Comparison of ENCODE assay signal across 9 cellular contexts in the genomic region with DNA sequence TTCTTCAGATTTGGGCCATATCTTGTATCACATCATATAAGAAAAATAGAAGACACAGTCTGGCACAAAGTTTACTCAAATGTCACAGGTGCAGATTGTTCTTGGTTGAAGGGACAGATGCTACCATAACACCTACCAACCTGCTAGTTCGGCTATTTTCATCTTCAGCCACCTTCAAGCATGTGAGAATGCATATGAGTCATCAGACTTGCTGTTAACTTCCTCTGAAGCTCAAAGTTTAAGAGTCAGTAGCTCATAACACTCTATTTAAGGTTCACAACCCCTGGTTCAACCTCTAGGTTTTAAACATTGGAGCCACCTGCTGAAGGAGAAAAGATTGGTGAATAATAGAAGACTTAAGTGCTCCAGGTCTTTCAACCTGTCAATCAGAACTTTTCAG.
DNase-seq lines count a peak whose midpoint lies in the region; ATAC-seq and TF ChIP-seq lines count a peak whose summit lies in the region.
"Had no signal": no experiment of that assay in that cellular context is flagged by ENCODE, and none has a peak within 500 bp of the region (broad histone marks: within the 10 kb centered on the region; RNA-seq: fewer than 3 reads in every experiment).

No MANE protein-coding gene starts in this region.

- no peak overlapping the region for H3K27ac Mint-ChIP-seq in T-helper 17 cell
- H3K27ac Mint-ChIP-seq: naive thymus-derived CD4-positive, alpha-beta T cell had no signal

- no peaks in the 10 kb centered on the region for H3K9me3 ChIP-seq in T-helper 17 cell (ENCODE audit: control insufficient read depth, low read length, poor library complexity, severe bottlenecking)

- peak; percentile 23 for DNase-seq in HCEC 1CT
- DNase-seq in HPDE6-E6E7 (ENCODE audit: extremely low spot score) = peak; percentile 6
- DNase-seq in epithelial cell of esophagus (ENCODE audit: low read depth) = peak; percentile 46
- no peak for DNase-seq in germinal center (ENCODE audit: low spot score)
- DNase-seq in T-helper 17 cell = no peak
- DNase-seq in NCI-H1436 (lab: John Stamatoyannopoulos, UW) = no peak
- DNase-seq: naive thymus-derived CD4-positive, alpha-beta T cell had no signal

- no peak overlapping the region for H3K4me3 ChIP-seq in epithelial cell of esophagus (ENCODE audit: low read length)

- H3K36me3 Mint-ChIP-seq in T-helper 17 cell (ENCODE audit: low read depth) = no peaks in the 10 kb centered on the region
- H3K36me3 Mint-ChIP-seq: naive thymus-derived CD4-positive, alpha-beta T cell had no signal

- H3K4me3 Mint-ChIP-seq in T-helper 17 cell = no peak overlapping the region
- H3K4me3 Mint-ChIP-seq: naive thymus-derived CD4-positive, alpha-beta T cell had no signal

- no peak for TF ChIP-seq CTCF in epithelial cell of esophagus (IDR thresholded peaks at IDR 0.05; ENCODE audit: insufficient read depth, low read depth, low read length, missing control alignments)

- H3K27me3 Mint-ChIP-seq in T-helper 17 cell = no peaks in the 10 kb centered on the region
- H3K27me3 Mint-ChIP-seq: naive thymus-derived CD4-positive, alpha-beta T cell had no signal

- ATAC-seq in GM18498 (IDR thresholded peaks at IDR 0.05; ENCODE audit: unreplicated experiment) = peak; percentile 85
- no peak for ATAC-seq in T-helper 17 cell
- no peak for ATAC-seq in HG03571 (IDR thresholded peaks at IDR 0.05; ENCODE audit: unreplicated experiment)
- ATAC-seq: naive thymus-derived CD4-positive, alpha-beta T cell had no signal

- H3K4me1 Mint-ChIP-seq in T-helper 17 cell = no peaks in the 10 kb centered on the region
- H3K4me1 Mint-ChIP-seq: naive thymus-derived CD4-positive, alpha-beta T cell had no signal

Comparison
In these comparisons a context has a peak if more than half of its experiments do, and no peak if none do; other contexts are left out.
1. DNase-seq: peak in HCEC 1CT (single experiment), HPDE6-E6E7 (single experiment) and epithelial cell of esophagus (single experiment); none in germinal center (single experiment), T-helper 17 cell (0 of 3) and NCI-H1436 (single experiment).